ENCODE assay signal across 11 cellular contexts in genomic region chr4:72846280-72847111, GRCh38.
DNase-seq lines count a peak whose midpoint lies in the region; ATAC-seq and TF ChIP-seq lines count a peak whose summit lies in the region.
"Had no signal": no experiment of that assay in that cellular context is flagged by ENCODE, and none has a peak within 500 bp of the region (broad histone marks: within the 10 kb centered on the region; RNA-seq: fewer than 3 reads in every experiment).

No MANE protein-coding gene starts in this region.

- H3K27ac ChIP-seq in trophoblast cell (ENCODE audit: low read depth, low read length) = no peak overlapping the region
- H3K27ac ChIP-seq: prostate gland, SK-N-MC had no signal

- no peak overlapping the region for H3K18ac ChIP-seq in trophoblast cell (ENCODE audit: low read length)

- no peak for TF ChIP-seq CTCF in activated B cell treated with CpG ODN at 0.5 μM for 24 hours (IDR thresholded peaks at IDR 0.05)

- no peak overlapping the region for H3K9ac ChIP-seq in trophoblast cell (ENCODE audit: low read length)

- peaks cover 3% of the 10 kb centered on the region for H3K9me3 ChIP-seq in trophoblast cell (ENCODE audit: insufficient read depth, low read depth, low read length)
- H3K9me3 ChIP-seq: prostate gland had no signal

- WGBS in trophoblast cell (ENCODE audit: extremely low coverage, insufficient coverage, insufficient read length) = no CpG with 5 or more reads among the region's 12 CpGs

- H3K79me1 ChIP-seq in trophoblast cell (ENCODE audit: low read length) = no peaks in the 10 kb centered on the region

- no peak overlapping the region for H2BK120ac ChIP-seq in trophoblast cell (ENCODE audit: insufficient read depth, low read length, poor library complexity)

- H3K4me1 ChIP-seq in trophoblast cell (ENCODE audit: control insufficient read depth in 1 of 2, insufficient read depth in 2 of 2, low read length in 2 of 2) = peaks cover 0 to 2% of the 10 kb centered on the region in 2 experiments
- H3K4me1 ChIP-seq: prostate gland had no signal

- no peaks in the 10 kb centered on the region for H3K4me1 Mint-ChIP-seq in activated B cell treated with CpG ODN at 0.5 μM for 24 hours
- no peaks in the 10 kb centered on the region for H3K4me1 Mint-ChIP-seq in activated T-helper 17 cell treated with anti-CD3 and anti-CD28 coated beads, Interleukin-2, amount 50 U/mL, for 72 hours

- H3K79me2 ChIP-seq in trophoblast cell (ENCODE audit: control insufficient read depth, insufficient read depth, low read length, poor library complexity) = no peaks in the 10 kb centered on the region

- H3K27me3 ChIP-seq in trophoblast cell (ENCODE audit: insufficient read depth, low read length) = no peaks in the 10 kb centered on the region

- ATAC-seq in activated B cell treated with CpG ODN at 0.5 μM for 24 hours (ENCODE audit: low read depth) = peak; percentile 31
- no peak for ATAC-seq in activated naive CD4-positive, alpha-beta T cell treated with anti-CD3 and anti-CD28 coated beads, Interleukin-2, amount 50 U/mL, for 72 hours
- no peak for ATAC-seq in activated T-helper 17 cell treated with anti-CD3 and anti-CD28 coated beads, Interleukin-2, amount 50 U/mL, for 72 hours (replicated peaks)
- ATAC-seq: activated T-cell treated with anti-CD3 and anti-CD28 coated beads, Interleukin-2, amount 50 U/mL, for 4 hours had no signal

- H2BK5ac ChIP-seq in trophoblast cell (ENCODE audit: low read depth, low read length, poor library complexity) = peak overlapping the region; percentile 27

- H4K8ac ChIP-seq in trophoblast cell (ENCODE audit: low read depth, low read length) = peak overlapping the region; percentile 50

- DNase-seq in NCI-H1417 (lab: John Stamatoyannopoulos, UW) (peak; percentile 4 to 27 (median 11)), NCI-H1417 treated with DMSO at 0.1 percent for 48 hours (lab: John Stamatoyannopoulos, UW) (no peak), NCI-H510A (lab: John Stamatoyannopoulos, UW) (peak; percentile 81), activated B cell treated with CpG ODN at 0.5 μM for 24 hours (no peak), trophoblast cell (peak in 1 of 2 donors; percentile 17)
- DNase-seq in activated effector memory CD4-positive, alpha-beta T cell treated with anti-CD3 and anti-CD28 coated beads, Interleukin-2, amount 50 U/mL, for 16 hours = no peak
- DNase-seq in activated naive CD4-positive, alpha-beta T cell treated with anti-CD3 and anti-CD28 coated beads, Interleukin-2, amount 50 U/mL, for 72 hours (ENCODE audit: low spot score in 2 of 2) = no peak
- DNase-seq: activated T-cell treated with anti-CD3 and anti-CD28 coated beads, Interleukin-2, amount 50 U/mL, for 4 hours had no signal

- H2AK5ac ChIP-seq in trophoblast cell (ENCODE audit: low read length) = no peak overlapping the region

- no peak overlapping the region for H3K4ac ChIP-seq in trophoblast cell (ENCODE audit: low read depth, low read length)

- CTCF ChIA-PET in activated B cell treated with CpG ODN at 0.5 μM for 24 hours (lab: Charles Lee) = no interaction called here

- H3K27me3 Mint-ChIP-seq in activated B cell treated with CpG ODN at 0.5 μM for 24 hours = no peaks in the 10 kb centered on the region
- H3K27me3 Mint-ChIP-seq in activated T-helper 17 cell treated with anti-CD3 and anti-CD28 coated beads, Interleukin-2, amount 50 U/mL, for 72 hours = peaks cover 25% of the 10 kb centered on the region

- no peak overlapping the region for H3K14ac ChIP-seq in trophoblast cell (ENCODE audit: low read length)

- H3K23ac ChIP-seq in trophoblast cell (ENCODE audit: low read length) = no peak overlapping the region

- H3K27ac Mint-ChIP-seq in activated B cell treated with CpG ODN at 0.5 μM for 24 hours = no peak overlapping the region
- H3K27ac Mint-ChIP-seq in activated naive CD4-positive, alpha-beta T cell treated with anti-CD3 and anti-CD28 coated beads, Interleukin-2, amount 50 U/mL, for 72 hours = no peak overlapping the region
- H3K27ac Mint-ChIP-seq in activated T-helper 17 cell treated with anti-CD3 and anti-CD28 coated beads, Interleukin-2, amount 50 U/mL, for 72 hours = no peak overlapping the region

- H3K4me3 Mint-ChIP-seq in activated B cell treated with CpG ODN at 0.5 μM for 24 hours = no peak overlapping the region
- no peak overlapping the region for H3K4me3 Mint-ChIP-seq in activated T-helper 17 cell treated with anti-CD3 and anti-CD28 coated beads, Interleukin-2, amount 50 U/mL, for 72 hours
- H3K4me3 Mint-ChIP-seq: activated T-cell treated with anti-CD3 and anti-CD28 coated beads, Interleukin-2, amount 50 U/mL, for 4 hours had no signal

- no peak overlapping the region for H3K4me3 ChIP-seq in trophoblast cell (ENCODE audit: low read depth, low read length)
- H3K4me3 ChIP-seq: prostate gland, SK-N-MC had no signal

- no peaks in the 10 kb centered on the region for H3K36me3 Mint-ChIP-seq in activated B cell treated with CpG ODN at 0.5 μM for 24 hours (ENCODE audit: low read depth)
- no peaks in the 10 kb centered on the region for H3K36me3 Mint-ChIP-seq in activated naive CD4-positive, alpha-beta T cell treated with anti-CD3 and anti-CD28 coated beads, Interleukin-2, amount 50 U/mL, for 72 hours
- H3K36me3 Mint-ChIP-seq in activated T-helper 17 cell treated with anti-CD3 and anti-CD28 coated beads, Interleukin-2, amount 50 U/mL, for 72 hours (ENCODE audit: low read depth) = no peaks in the 10 kb centered on the region

- H4K91ac ChIP-seq in trophoblast cell (ENCODE audit: low read depth, low read length) = no peak overlapping the region

- intact Hi-C loops in activated B cell treated with CpG ODN at 0.5 μM for 24 hours (cut with micrococcal nuclease) = no loop called here

- H2AFZ ChIP-seq in trophoblast cell (ENCODE audit: insufficient read depth, low read length, poor library complexity) = no peak overlapping the region

- H4K12ac ChIP-seq in trophoblast cell (ENCODE audit: low read depth, low read length) = peak overlapping the region; percentile 59

- POLR2A ChIA-PET in activated B cell treated with CpG ODN at 0.5 μM for 24 hours (lab: Charles Lee) = no interaction called here

- H3K4me2 ChIP-seq in trophoblast cell (ENCODE audit: low read length) = peak overlapping the region; percentile 27

- H3K36me3 ChIP-seq in trophoblast cell (ENCODE audit: control insufficient read depth in 1 of 2, insufficient read depth in 2 of 2, low read length in 2 of 2) = no peaks in the 10 kb centered on the region
- H3K36me3 ChIP-seq: prostate gland had no signal

- H3K9me3 Mint-ChIP-seq in activated B cell treated with CpG ODN at 0.5 μM for 24 hours = peaks cover 7% of the 10 kb centered on the region
- peaks cover 3 to 5% of the 10 kb centered on the region in 2 donors for H3K9me3 Mint-ChIP-seq in activated naive CD4-positive, alpha-beta T cell treated with anti-CD3 and anti-CD28 coated beads, Interleukin-2, amount 50 U/mL, for 72 hours
- peaks cover 8% of the 10 kb centered on the region for H3K9me3 Mint-ChIP-seq in activated T-helper 17 cell treated with anti-CD3 and anti-CD28 coated beads, Interleukin-2, amount 50 U/mL, for 72 hours

- H2BK12ac ChIP-seq in trophoblast cell (ENCODE audit: low read length) = no peak overlapping the region

Comparison
In these comparisons a context has a peak if more than half of its experiments do, and no peak if none do; other contexts are left out.
1. DNase-seq: peak in NCI-H1417 (3 of 3) and NCI-H510A (single experiment); none in NCI-H1417 treated with DMSO at 0.1 percent for 48 hours (single experiment), activated B cell treated with CpG ODN at 0.5 μM for 24 hours (single experiment), activated effector memory CD4-positive, alpha-beta T cell treated with anti-CD3 and anti-CD28 coated beads, Interleukin-2, amount 50 U/mL, for 16 hours (single experiment) and activated naive CD4-positive, alpha-beta T cell treated with anti-CD3 and anti-CD28 coated beads, Interleukin-2, amount 50 U/mL, for 72 hours (0 of 2).